ENCODE assay signal across 9 cellular contexts in genomic region chr18:48412339-48412929, GRCh38. TPM values are rescaled to one million over a fixed set of nuclear protein-coding genes. Genes with fewer than 3 reads are reported as not detected.
DNase-seq lines count a peak whose midpoint lies in the region; ATAC-seq and TF ChIP-seq lines count a peak whose summit lies in the region.
"Had no signal": no experiment of that assay in that cellular context is flagged by ENCODE, and none has a peak within 500 bp of the region (broad histone marks: within the 10 kb centered on the region; RNA-seq: fewer than 3 reads in every experiment).

No MANE protein-coding gene starts in this region.

- peaks cover 5% of the 10 kb centered on the region; the same call in 1 of the 2 replicates for H3K4me1 ChIP-seq in DOHH2 (ENCODE audit: control insufficient read depth, low read length)
- no peaks in the 10 kb centered on the region for H3K4me1 ChIP-seq in PC-9 (replicated peaks; ENCODE audit: insufficient read depth)
- peaks cover 0 to 6% of the 10 kb centered on the region in 2 donors for H3K4me1 ChIP-seq in naive thymus-derived CD4-positive, alpha-beta T cell (ENCODE audit: control insufficient read depth in 2 of 2, insufficient read depth in 2 of 2, low read length in 2 of 2)

- H2AFZ ChIP-seq in PC-9, result no peak overlapping the region

- H3K79me2 ChIP-seq in DOHH2 (ENCODE audit: control insufficient read depth, low read length) (no peaks in the 10 kb centered on the region), PC-9 (ENCODE audit: low read depth) (no peaks in the 10 kb centered on the region)

- CTCF ChIA-PET in PC-9 (lab: Charles Lee), result no interaction called here
- CTCF ChIA-PET in naive thymus-derived CD4-positive, alpha-beta T cell (lab: Charles Lee), result interaction anchor here (0.6 kb wide), 1 partner anchor 1064 kb away, joined by 3 read pairs; no protein-coding TSS in a partner anchor
- CTCF ChIA-PET in activated CD8-positive, alpha-beta memory T cell treated with anti-CD3 and anti-CD28 coated beads, Interleukin-2, amount 10 ng/mL, durations not matched to agents 7 days and 5 days (lab: Charles Lee), result interaction anchor here (0.9 kb wide), 2 partner anchors 33 to 206 kb away, joined by 3 read pairs; no protein-coding TSS in a partner anchor

- H3F3A ChIP-seq in DOHH2 (ENCODE audit: control insufficient read depth, insufficient read depth), result no peaks in the 10 kb centered on the region
- H3F3A ChIP-seq in PC-9 (ENCODE audit: insufficient read depth, low read depth), result peaks cover 8% of the 10 kb centered on the region

- intact Hi-C loops in PC-9 (cut with micrococcal nuclease; ENCODE audit: unreplicated experiment), result loop anchor here (10.0 kb wide), 1 partner anchor 178 kb away; no protein-coding TSS in a partner anchor
- intact Hi-C loops in naive thymus-derived CD4-positive, alpha-beta T cell (cut with micrococcal nuclease), result loop anchor here in 1 of 2 donors (5.0 kb wide), 2 partner anchors 130 to 1080 kb away; partner anchors contain the start of gene RPL17

- H3K9me3 ChIP-seq in DOHH2 (ENCODE audit: control insufficient read depth, insufficient read depth, low read length), result no peaks in the 10 kb centered on the region
- H3K9me3 ChIP-seq in PC-9 (ENCODE audit: insufficient read depth, low read depth), result no peaks in the 10 kb centered on the region
- no peaks in the 10 kb centered on the region for H3K9me3 ChIP-seq in naive thymus-derived CD4-positive, alpha-beta T cell (ENCODE audit: control insufficient read depth in 2 of 3, low read length in 3 of 3)

- H3K4me3 ChIP-seq in DOHH2 (ENCODE audit: low read length) (no peak overlapping the region), PC-9 (no peak overlapping the region), coronary artery (no peak overlapping the region)
- no peak overlapping the region for H3K4me3 ChIP-seq in naive thymus-derived CD4-positive, alpha-beta T cell (ENCODE audit: low read length)

- H3K9me2 ChIP-seq in DOHH2 (replicated peaks; ENCODE audit: control insufficient read depth, low read length) (no peaks in the 10 kb centered on the region), PC-9 (ENCODE audit: insufficient read depth) (no peaks in the 10 kb centered on the region)

- BruUV-seq in PC-9 (replicated peaks; lab: Mats Ljungman, UMichigan), result no TSS peak

- peak; percentile 40 for DNase-seq in HuH-7 (ENCODE audit: low spot score)
- DNase-seq in PC-9, result peak in 1 of 2 experiments; percentile 61
- DNase-seq in coronary artery (ENCODE audit: low spot score), result no peak
- DNase-seq in naive thymus-derived CD4-positive, alpha-beta T cell, result peak in 1 of 9 donors; percentile 11
- no peak for DNase-seq in activated CD8-positive, alpha-beta memory T cell treated with anti-CD3 and anti-CD28 coated beads, Interleukin-2, amount 10 ng/mL, durations not matched to agents 7 days and 5 days
- no peak for DNase-seq in NK-92 (lab: John Stamatoyannopoulos, UW; ENCODE audit: unreplicated experiment)

- POLR2A ChIA-PET in PC-9 (lab: Charles Lee; ENCODE audit: unreplicated experiment), result interaction anchor here (0.6 kb wide), 1 partner anchor 71 kb away, joined by 3 read pairs; no protein-coding TSS in a partner anchor
- POLR2A ChIA-PET in naive thymus-derived CD4-positive, alpha-beta T cell (lab: Charles Lee), result no interaction called here

- TF ChIP-seq CTCF in DOHH2 (IDR thresholded peaks at IDR 0.05; ENCODE audit: low read depth, low read length, poor library complexity, severe bottlenecking) (peak; percentile 73), PC-9 (conservative IDR thresholded peaks at IDR 0.05) (peak; percentile 79), coronary artery (IDR thresholded peaks at IDR 0.05) (peak; percentile 82)

- H3K36me3 Mint-ChIP-seq in naive thymus-derived CD4-positive, alpha-beta T cell, result peaks cover 0 to 3% (median 0%) of the 10 kb centered on the region in 5 donors
- H3K36me3 Mint-ChIP-seq in activated CD8-positive, alpha-beta memory T cell treated with anti-CD3 and anti-CD28 coated beads, Interleukin-2, amount 10 ng/mL, durations not matched to agents 7 days and 5 days, result peaks cover 3% of the 10 kb centered on the region

- H3K27me3 ChIP-seq in DOHH2 (ENCODE audit: control insufficient read depth, low read length), result peaks cover 47% of the 10 kb centered on the region
- H3K27me3 ChIP-seq in PC-9 (ENCODE audit: insufficient read depth, low read depth), result no peaks in the 10 kb centered on the region
- peaks cover 4 to 7% of the 10 kb centered on the region in 2 donors for H3K27me3 ChIP-seq in naive thymus-derived CD4-positive, alpha-beta T cell (ENCODE audit: control insufficient read depth in 2 of 2, insufficient read depth in 2 of 2, low read length in 2 of 2)

- H4K20me1 ChIP-seq in DOHH2 (ENCODE audit: control insufficient read depth, insufficient read depth, low read depth, low read length), result no peaks in the 10 kb centered on the region
- H4K20me1 ChIP-seq in PC-9 (ENCODE audit: insufficient read depth), result no peaks in the 10 kb centered on the region

- no peak overlapping the region for H3K27ac Mint-ChIP-seq in naive thymus-derived CD4-positive, alpha-beta T cell
- H3K27ac Mint-ChIP-seq in activated CD8-positive, alpha-beta memory T cell treated with anti-CD3 and anti-CD28 coated beads, Interleukin-2, amount 10 ng/mL, durations not matched to agents 7 days and 5 days, result no peak overlapping the region
- H3K27ac Mint-ChIP-seq: T-helper 1 cell treated with Interleukin-12 subunit alpha and Interleukin-12 subunit beta and Interleukin-4 antibody, amounts not matched to agents 30 μg/mL and 1 μg/mL, for 36 hours had no signal

- H3K4me1 Mint-ChIP-seq in naive thymus-derived CD4-positive, alpha-beta T cell, result peaks cover 4 to 16% (median 14%) of the 10 kb centered on the region in 7 donors
- peaks cover 12% of the 10 kb centered on the region for H3K4me1 Mint-ChIP-seq in activated CD8-positive, alpha-beta memory T cell treated with anti-CD3 and anti-CD28 coated beads, Interleukin-2, amount 10 ng/mL, durations not matched to agents 7 days and 5 days

- H3K4me3 Mint-ChIP-seq in naive thymus-derived CD4-positive, alpha-beta T cell, result peak overlapping the region in 1 of 10 donors; percentile 51
- no peak overlapping the region for H3K4me3 Mint-ChIP-seq in activated CD8-positive, alpha-beta memory T cell treated with anti-CD3 and anti-CD28 coated beads, Interleukin-2, amount 10 ng/mL, durations not matched to agents 7 days and 5 days
- H3K4me3 Mint-ChIP-seq: T-helper 1 cell treated with Interleukin-12 subunit alpha and Interleukin-12 subunit beta and Interleukin-4 antibody, amounts not matched to agents 30 μg/mL and 1 μg/mL, for 36 hours had no signal

- H3K27ac ChIP-seq in DOHH2 (ENCODE audit: low read depth, low read length) (no peak overlapping the region), PC-9 (no peak overlapping the region), coronary artery (no peak overlapping the region)
- no peak overlapping the region for H3K27ac ChIP-seq in naive thymus-derived CD4-positive, alpha-beta T cell (ENCODE audit: low read depth, low read length)

- H3K9me3 Mint-ChIP-seq in naive thymus-derived CD4-positive, alpha-beta T cell, result peaks cover 0 to 12% (median 5%) of the 10 kb centered on the region in 11 donors
- H3K9me3 Mint-ChIP-seq in activated CD8-positive, alpha-beta memory T cell treated with anti-CD3 and anti-CD28 coated beads, Interleukin-2, amount 10 ng/mL, durations not matched to agents 7 days and 5 days (ENCODE audit: low read depth), result no peaks in the 10 kb centered on the region
- H3K9me3 Mint-ChIP-seq: T-helper 1 cell treated with Interleukin-12 subunit alpha and Interleukin-12 subunit beta and Interleukin-4 antibody, amounts not matched to agents 30 μg/mL and 1 μg/mL, for 36 hours had no signal

- H3K36me3 ChIP-seq in DOHH2 (ENCODE audit: control insufficient read depth, low read length) (no peaks in the 10 kb centered on the region), PC-9 (ENCODE audit: low read depth) (no peaks in the 10 kb centered on the region)
- H3K36me3 ChIP-seq in naive thymus-derived CD4-positive, alpha-beta T cell (ENCODE audit: control insufficient read depth in 2 of 3, insufficient read depth in 3 of 3, low read length in 3 of 3), result no peaks in the 10 kb centered on the region

- ATAC-seq in naive thymus-derived CD4-positive, alpha-beta T cell, result peak; percentile 50
- ATAC-seq in GM21576 (IDR thresholded peaks at IDR 0.05; ENCODE audit: unreplicated experiment), result no peak
- no peak for ATAC-seq in activated CD8-positive, alpha-beta memory T cell treated with anti-CD3 and anti-CD28 coated beads, Interleukin-2, amount 10 ng/mL, durations not matched to agents 7 days and 5 days

- H3K4me2 ChIP-seq in DOHH2 (ENCODE audit: low read length), result no peak overlapping the region
- 0 out of 2 replicates have a peak overlapping the region, but pooled peaks have one; percentile 10 for H3K4me2 ChIP-seq in PC-9

- H3K27me3 Mint-ChIP-seq in naive thymus-derived CD4-positive, alpha-beta T cell, result peaks cover 73 to 77% (median 75%) of the 10 kb centered on the region in 5 donors
- peaks cover 74% of the 10 kb centered on the region for H3K27me3 Mint-ChIP-seq in activated CD8-positive, alpha-beta memory T cell treated with anti-CD3 and anti-CD28 coated beads, Interleukin-2, amount 10 ng/mL, durations not matched to agents 7 days and 5 days

RNA-seq across cellular contexts. Expression of gene ZBTB7C, which starts 3.3 kb away (rescaled TPM):
- total RNA-seq in PC-9 (2021), result not detected in 2 replicates
- total RNA-seq in naive thymus-derived CD4-positive, alpha-beta T cell, result under 1 TPM in 1 of 5 experiments, not detected in 4; 0.51 TPM
- not detected for polyA plus RNA-seq in naive thymus-derived CD4-positive, alpha-beta T cell
- under 1 TPM in 1 of 2 experiments, not detected in 1; 0.09 TPM for total RNA-seq in activated CD8-positive, alpha-beta memory T cell treated with anti-CD3 and anti-CD28 coated beads, Interleukin-2, amount 10 ng/mL, durations not matched to agents 7 days and 5 days
